1 cellular context compared by ENCODE assay signal in genomic region chr17:49515196-49515770, GRCh38.
A peak's percentile ranks its signal among the peaks of the same experiment; 100 is the strongest.
TF ChIP-seq lines count a peak whose summit lies in the region.

No MANE protein-coding gene starts in this region.

TF ChIP-seq in HEK293, 187 proteins besides CTCF, POLR2A, EP300 and RAD21 (continued from another document and continues in another):
- peak; percentile 59 for TF ChIP-seq PRDM10 (tag by site-specific recombination; IDR thresholded peaks at IDR 0.05)
- 0 out of 2 replicates have a peak, but pooled peaks have one; percentile 22 for TF ChIP-seq KLF1 (tag by site-specific recombination; IDR thresholded peaks at IDR 0.05)
- 0 out of 2 replicates have a peak, but pooled peaks have one; percentile 56 for TF ChIP-seq TRIM28 (IDR thresholded peaks at IDR 0.05; ENCODE audit: borderline replicate concordance, low read length)
- TF ChIP-seq ZNF341 (tag by site-specific recombination; IDR thresholded peaks at IDR 0.05; ENCODE audit: low read depth), result 0 out of 2 replicates have a peak, but pooled peaks have one; percentile 8
- no peak for TF ChIP-seq ZNF23 (tag by site-specific recombination; IDR thresholded peaks at IDR 0.05; ENCODE audit: borderline replicate concordance)
- no peak for TF ChIP-seq ZSCAN18 (tag by site-specific recombination; IDR thresholded peaks at IDR 0.05)
- no peak for TF ChIP-seq ZFP69B (tag by site-specific recombination; IDR thresholded peaks at IDR 0.05)
- TF ChIP-seq SETDB1 (IDR thresholded peaks at IDR 0.05; ENCODE audit: insufficient read length, low read length), result no peak
- no peak for TF ChIP-seq ZBTB49 (tag by site-specific recombination; IDR thresholded peaks at IDR 0.05; ENCODE audit: low read depth)
- TF ChIP-seq ZBTB6 (tag by site-specific recombination; IDR thresholded peaks at IDR 0.05), result no peak
- peak; percentile 33; the same call in 1 of the 2 replicates for TF ChIP-seq ZBTB48 (tag by site-specific recombination; IDR thresholded peaks at IDR 0.05)
- TF ChIP-seq KLF17 (tag by site-specific recombination; IDR thresholded peaks at IDR 0.05), result peak; percentile 57; the same call in 1 of the 2 replicates
- no peak for TF ChIP-seq ZNF26 (tag by site-specific recombination; IDR thresholded peaks at IDR 0.05)
- no peak for TF ChIP-seq HOXC10 (CRISPR knock-in tag; IDR thresholded peaks at IDR 0.05)
- TF ChIP-seq TSHZ1 (tag by site-specific recombination; IDR thresholded peaks at IDR 0.05; ENCODE audit: borderline replicate concordance), result no peak
- TF ChIP-seq PATZ1 (tag by site-specific recombination; IDR thresholded peaks at IDR 0.05), result peak; percentile 65
- TF ChIP-seq ZNF302 (tag by site-specific recombination; IDR thresholded peaks at IDR 0.05; ENCODE audit: low read depth), result no peak
- TF ChIP-seq WT1 (tag by site-specific recombination; IDR thresholded peaks at IDR 0.05), result no peak
- no peak for TF ChIP-seq ZFP3 (tag by site-specific recombination; IDR thresholded peaks at IDR 0.05; ENCODE audit: low read depth)
- 0 out of 2 replicates have a peak, but pooled peaks have one; percentile 65 for TF ChIP-seq ZBTB10 (tag by site-specific recombination; IDR thresholded peaks at IDR 0.05)
- TF ChIP-seq GLIS1 (tag by site-specific recombination; IDR thresholded peaks at IDR 0.05), result peak; percentile 89
- TF ChIP-seq GLI4 (tag by site-specific recombination; IDR thresholded peaks at IDR 0.05), result 0 out of 2 replicates have a peak, but pooled peaks have one; percentile 68
- no peak for TF ChIP-seq ZNF610 (tag by site-specific recombination; IDR thresholded peaks at IDR 0.05; ENCODE audit: borderline replicate concordance)
- TF ChIP-seq ZBTB17 (tag by site-specific recombination; IDR thresholded peaks at IDR 0.05), result peak; percentile 96
- TF ChIP-seq ZNF585B (tag by site-specific recombination; IDR thresholded peaks at IDR 0.05), result 0 out of 2 replicates have a peak, but pooled peaks have one; percentile 8
- no peak for TF ChIP-seq ZNF10 (tag by site-specific recombination; IDR thresholded peaks at IDR 0.05)
- TF ChIP-seq ZBTB8A (tag by site-specific recombination; IDR thresholded peaks at IDR 0.05), result peak; percentile 55
- TF ChIP-seq ZNF449 (tag by site-specific recombination; IDR thresholded peaks at IDR 0.05), result peak; percentile 91
- no peak for TF ChIP-seq ZNF175 (tag by site-specific recombination; IDR thresholded peaks at IDR 0.05)
- TF ChIP-seq ZNF600 (tag by site-specific recombination; IDR thresholded peaks at IDR 0.05), result peak; percentile 41; the same call in 1 of the 2 replicates
- no peak for TF ChIP-seq ZNF664 (tag by site-specific recombination; IDR thresholded peaks at IDR 0.05)
- TF ChIP-seq ZNF843 (tag by site-specific recombination; IDR thresholded peaks at IDR 0.05), result no peak
- TF ChIP-seq EGR2 (tag by site-specific recombination; IDR thresholded peaks at IDR 0.05; ENCODE audit: low read depth), result 0 out of 2 replicates have a peak, but pooled peaks have one; percentile 7
- no peak for TF ChIP-seq ZNF155 (tag by site-specific recombination; IDR thresholded peaks at IDR 0.05)
- peak; percentile 64 for TF ChIP-seq GLIS2 (tag by site-specific recombination; IDR thresholded peaks at IDR 0.05)
- TF ChIP-seq ZIC2 (tag by site-specific recombination; IDR thresholded peaks at IDR 0.05), result peak; percentile 88
